1 cellular context compared by ENCODE assay signal in the genomic region with DNA sequence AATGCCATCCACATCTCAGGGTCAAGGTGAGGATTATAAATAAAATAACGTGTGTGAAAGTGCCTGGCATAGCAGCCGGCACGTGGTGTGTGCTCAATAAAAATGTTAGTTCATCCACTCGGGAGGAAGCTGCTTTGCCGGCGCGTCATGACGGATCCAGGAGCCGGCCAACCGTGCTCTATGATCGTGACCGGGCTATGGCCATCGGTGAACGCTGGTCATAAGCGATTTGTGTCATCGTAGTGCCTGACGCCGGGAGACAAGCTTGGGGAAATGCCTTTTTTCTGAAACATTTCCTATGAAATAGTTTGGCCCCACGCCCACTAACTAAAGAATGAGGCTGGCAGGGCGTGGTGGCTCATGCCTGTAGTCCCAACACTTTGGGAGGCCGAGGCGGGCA.
TF ChIP-seq lines count a peak whose summit lies in the region.

No MANE protein-coding gene starts in this region.

TF ChIP-seq in GM23338, 12 proteins besides CTCF, POLR2A, EP300 and RAD21 (continued from another document):
- TF ChIP-seq ZNF462 (CRISPR knock-in tag; IDR thresholded peaks at IDR 0.05), result no peak
- TF ChIP-seq ZNF114 (CRISPR knock-in tag; IDR thresholded peaks at IDR 0.05), result no peak
- TF ChIP-seq POLR2AphosphoS5 (IDR thresholded peaks at IDR 0.05; ENCODE audit: low read depth), result no peak
